ENCODE assay signal across 9 cellular contexts in genomic region chr1:167627865-167628641, GRCh38. TPM values are rescaled to one million over a fixed set of nuclear protein-coding genes. Genes with fewer than 3 reads are reported as not detected.
DNase-seq lines count a peak whose midpoint lies in the region; ATAC-seq and TF ChIP-seq lines count a peak whose summit lies in the region.
"Had no signal": no experiment of that assay in that cellular context is flagged by ENCODE, and none has a peak within 500 bp of the region (broad histone marks: within the 10 kb centered on the region; RNA-seq: fewer than 3 reads in every experiment).

No MANE protein-coding gene starts in this region.

- TF ChIP-seq RAD21 in liver (IDR thresholded peaks at IDR 0.05), result no peak

- WGBS in liver, result 70% methylated on average over 10 of the region's 10 CpGs
- WGBS in stomach, 5 donors, result 22 to 45% (median 35%) methylated on average over 10 of the region's 10 CpGs
- WGBS in body of pancreas, 2 donors, result 61 to 81% methylated on average over 9 to 10 of the region's 10 CpGs

- H3K9me3 ChIP-seq in liver (ENCODE audit: control insufficient read depth in 4 of 4, low read length in 3 of 4) (no peaks in the 10 kb centered on the region), stomach (peaks cover 0 to 5% (median 0%) of the 10 kb centered on the region in 4 donors), body of pancreas (no peaks in the 10 kb centered on the region)
- H3K9me3 ChIP-seq: adrenal gland had no signal

- intact Hi-C loops in stomach (cut with DNase I; ENCODE audit: low total_unique reads), result no loop called here
- intact Hi-C loops in body of pancreas (cut with DNase I), result no loop called here

- TF ChIP-seq POLR2A in stomach (IDR thresholded peaks at IDR 0.05) (no peak), body of pancreas (IDR thresholded peaks at IDR 0.05) (no peak)

- no peak for TF ChIP-seq CTCF in liver (IDR thresholded peaks at IDR 0.05; ENCODE audit: low read depth, low read length, missing input control)
- no peak for TF ChIP-seq CTCF in stomach (IDR thresholded peaks at IDR 0.05)
- no peak for TF ChIP-seq CTCF in body of pancreas (IDR thresholded peaks at IDR 0.05)

- peak; percentile 52 for ATAC-seq in GM18520 (IDR thresholded peaks at IDR 0.05; ENCODE audit: unreplicated experiment)
- ATAC-seq in HG02759 (IDR thresholded peaks at IDR 0.05; ENCODE audit: unreplicated experiment), result peak; percentile 69
- ATAC-seq in body of pancreas, result no peak

- no peak overlapping the region for H3K4me3 ChIP-seq in liver (ENCODE audit: low read depth in 1 of 3, low read length in 3 of 3)
- no peak overlapping the region for H3K4me3 ChIP-seq in stomach
- H3K4me3 ChIP-seq in body of pancreas, result no peak overlapping the region
- H3K4me3 ChIP-seq: adrenal gland had no signal

- H3K36me3 ChIP-seq in liver (ENCODE audit: control insufficient read depth in 4 of 4, insufficient read depth in 3 of 4, low read depth in 1 of 4, low read length in 3 of 4), result no peaks in the 10 kb centered on the region
- H3K36me3 ChIP-seq in stomach, result no peaks in the 10 kb centered on the region
- no peaks in the 10 kb centered on the region for H3K36me3 ChIP-seq in body of pancreas (replicated peaks in 1 of 2; ENCODE audit: insufficient read depth in 1 of 2, low read depth in 2 of 2)
- H3K36me3 ChIP-seq: adrenal gland had no signal

- in situ Hi-C loops in G401 (cut with HindIII; ENCODE audit: low sequenced_read_pairs), result no loop called here

- H3K27ac ChIP-seq in liver (ENCODE audit: low read depth in 1 of 2, low read length in 2 of 2) (peak overlapping the region; percentile 43 to 56), stomach (peak overlapping the region in 4 of 5 donors; percentile 85 to 94 (median 90)), body of pancreas (peak overlapping the region in 1 of 4 donors; percentile 8)

- DNase-seq in NCI-H774 (lab: John Stamatoyannopoulos, UW) (peak; percentile 43), stomach (peak; percentile 60), G401 (ENCODE audit: low spot score) (no peak), body of pancreas (no peak)
- DNase-seq in activated CD8-positive, alpha-beta memory T cell treated with anti-CD3 and anti-CD28 coated beads, Interleukin-2, amount 50 U/mL, for 4 hours, result peak; percentile 58

- H3K27me3 ChIP-seq in liver (ENCODE audit: control insufficient read depth in 4 of 4, insufficient read depth in 4 of 4, low read length in 3 of 4) (no peaks in the 10 kb centered on the region), stomach (peaks cover 0 to 18% (median 4%) of the 10 kb centered on the region in 3 donors), body of pancreas (no peaks in the 10 kb centered on the region)
- H3K27me3 ChIP-seq: adrenal gland had no signal

- no peak for TF ChIP-seq EP300 in stomach (IDR thresholded peaks at IDR 0.05)

- no peak overlapping the region for H3K9ac ChIP-seq in liver (ENCODE audit: low read depth in 1 of 2, low read length in 2 of 2)

- H3K4me1 ChIP-seq in liver (ENCODE audit: control insufficient read depth in 4 of 4, insufficient read depth in 4 of 4, low read length in 3 of 4) (peaks cover 0 to 9% (median 3%) of the 10 kb centered on the region in 4 donors), stomach (peaks cover 25 to 43% (median 36%) of the 10 kb centered on the region in 4 donors), body of pancreas (peaks cover 4% of the 10 kb centered on the region)

TF ChIP-seq in liver, 16 proteins besides CTCF, POLR2A, EP300 and RAD21:
- TF ChIP-seq MAX (IDR thresholded peaks at IDR 0.05) (no peak), GABPA (IDR thresholded peaks at IDR 0.05 in 1 of 2, conservative IDR thresholded peaks at IDR 0.05 in 1 of 2) (no peak), RXRA (IDR thresholded peaks at IDR 0.05) (no peak), REST (IDR thresholded peaks at IDR 0.05) (no peak), ATF3 (IDR thresholded peaks at IDR 0.05) (no peak), FOXA1 (IDR thresholded peaks at IDR 0.05) (no peak), ZBTB33 (IDR thresholded peaks at IDR 0.05) (no peak), EGR1 (IDR thresholded peaks at IDR 0.05; ENCODE audit: low read depth in 2 of 2) (no peak), FOXA2 (IDR thresholded peaks at IDR 0.05) (no peak), TAF1 (conservative IDR thresholded peaks at IDR 0.05) (no peak), HNF4G (IDR thresholded peaks at IDR 0.05) (no peak), SP1 (IDR thresholded peaks at IDR 0.05) (no peak), YY1 (IDR thresholded peaks at IDR 0.05) (no peak), NR2F2 (IDR thresholded peaks at IDR 0.05) (no peak), HNF4A (conservative IDR thresholded peaks at IDR 0.05) (no peak), JUND (IDR thresholded peaks at IDR 0.05) (no peak)
TF ChIP-seq in liver: peak in this region for 0.

RNA-seq across cellular contexts. Expression of gene RCSD1, which starts 2.0 kb away (rescaled TPM):
- total RNA-seq in liver (10 to 100 TPM in 1 of 2 donors, 1 to 10 TPM in 1; 8.3 to 15.0 TPM), stomach (10 to 100 TPM in 4 of 5 donors, 1 to 10 TPM in 1; 8.2 to 29.0 (median 16.2) TPM), body of pancreas (1 to 10 TPM; 4.7 to 5.6 TPM)
- polyA plus RNA-seq in liver (1 to 10 TPM; 3.1 to 3.8 TPM), stomach (10 to 100 TPM in 2 of 3 donors, 1 to 10 TPM in 1; 6.0 to 43.7 (median 23.2) TPM)
- not detected in 2 replicates for total RNA-seq in G401 (2014; rRNA removed; shearing (Covaris generic))

Comparison
In these comparisons a context has a peak if more than half of its experiments do, and no peak if none do; other contexts are left out.
1. DNase-seq: peak in NCI-H774 (single experiment), activated CD8-positive, alpha-beta memory T cell treated with anti-CD3 and anti-CD28 coated beads, Interleukin-2, amount 50 U/mL, for 4 hours (single experiment) and stomach (single experiment); none in G401 (single experiment) and body of pancreas (0 of 4).